8 cellular contexts compared by ENCODE assay signal in the genomic region with DNA sequence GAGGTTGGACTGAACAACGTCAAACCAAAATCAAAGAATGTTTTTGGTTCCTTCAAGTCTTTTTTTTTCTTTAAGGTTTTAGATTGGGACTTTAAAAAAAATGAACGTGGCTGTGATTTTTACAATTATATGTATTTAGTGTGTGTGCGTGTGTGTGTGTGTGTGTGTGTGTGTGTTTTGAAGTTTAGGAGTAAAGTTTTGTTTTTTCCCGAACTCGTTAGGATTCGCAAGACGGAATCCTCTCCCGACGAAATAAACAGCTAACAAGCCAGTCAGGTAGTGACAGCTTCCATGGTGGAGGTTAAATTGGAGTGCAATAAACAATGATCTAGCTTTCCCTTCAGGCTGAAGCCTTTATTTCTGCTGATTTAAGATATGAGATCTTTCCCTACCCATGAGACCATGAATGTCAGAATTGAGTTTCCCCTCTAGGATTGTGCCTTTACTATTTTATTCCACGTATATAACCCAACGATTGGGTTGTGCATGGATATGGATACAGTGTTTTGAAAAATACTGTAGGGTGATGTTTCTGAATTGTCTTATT. TPM values are rescaled to one million over a fixed set of nuclear protein-coding genes. Genes with fewer than 3 reads are reported as not detected.
DNase-seq lines count a peak whose midpoint lies in the region; ATAC-seq, FAIRE-seq and TF ChIP-seq lines count a peak whose summit lies in the region.

No MANE protein-coding gene starts in this region.

- peaks cover 44% of the 10 kb centered on the region for H3K4me1 Mint-ChIP-seq in activated naive CD8-positive, alpha-beta T cell (ENCODE audit: low read depth)

- TF ChIP-seq CTCF in A549 (IDR thresholded peaks at IDR 0.05) (no peak), D721Med (IDR thresholded peaks at IDR 0.05; ENCODE audit: insufficient read depth, missing control alignments) (no peak)

- H3K27me3 Mint-ChIP-seq in activated naive CD8-positive, alpha-beta T cell = no peaks in the 10 kb centered on the region

- CTCF ChIA-PET in A549 (lab: Yijun Ruan, JAX) = interaction anchor here (0.9 to 1.2 kb wide), 2 partner anchors 46 to 224 kb away, joined by 3 to 4 read pairs; no protein-coding TSS in a partner anchor

- POLR2A ChIA-PET in A549 (lab: Yijun Ruan, JAX) = interaction anchor here (0.9 kb wide), 2 partner anchors 20 to 230 kb away, joined by 3 read pairs; partner anchors contain the start of gene INIP

- no peak for TF ChIP-seq POLR2A in A549 (IDR thresholded peaks at IDR 0.05; ENCODE audit: low read length)

- DNase-seq in A549 (ENCODE audit: low read depth in 1 of 2, low spot score in 1 of 2) (peak in 1 of 2 experiments; percentile 12), HAP-1 (ENCODE audit: low spot score in 2 of 2) (peak in 1 of 2 experiments; percentile 24), inferior parietal cortex (ENCODE audit: extremely low spot score) (peak; percentile 58), ureter (ENCODE audit: low spot score) (no peak), D721Med (ENCODE audit: insufficient read length, low spot score) (no peak)
- no peak for DNase-seq in activated CD8-positive, alpha-beta memory T cell treated with anti-CD3 and anti-CD28 coated beads, Interleukin-2, amount 50 U/mL, for 4 hours

- in situ Hi-C loops in HAP-1 (cut with MboI; ENCODE audit: low sequenced_read_pairs) = no loop called here

- FAIRE-seq in A549 (lab: Jason Lieb, UNC) = no peak
- FAIRE-seq in D721Med (lab: Jason Lieb, UNC) = no peak

- peak overlapping the region; percentile 71 for H3K4me2 ChIP-seq in A549

- H3K4me3 Mint-ChIP-seq in activated naive CD8-positive, alpha-beta T cell = peak overlapping the region; percentile 96

- TF ChIP-seq EP300 in A549 (IDR thresholded peaks at IDR 0.05) = no peak

- peak overlapping the region; percentile 97 for H3K4me3 ChIP-seq in A549
- peak overlapping the region; percentile 82 for H3K4me3 ChIP-seq in HAP-1
- peak overlapping the region; percentile 74 to 85 for H3K4me3 ChIP-seq in stomach smooth muscle (ENCODE audit: low read length in 2 of 2)

- H3K27ac ChIP-seq in A549 (peak overlapping the region; percentile 87 to 89; a peak in 4 of 6 replicates), stomach smooth muscle (ENCODE audit: low read length) (no peak overlapping the region)

- H3K36me3 Mint-ChIP-seq in activated naive CD8-positive, alpha-beta T cell = peaks cover 2% of the 10 kb centered on the region

- H3K36me3 ChIP-seq in HAP-1 (replicated peaks) (peaks cover 8% of the 10 kb centered on the region; the same call in 1 of the 2 replicates), stomach smooth muscle (ENCODE audit: control insufficient read depth in 2 of 2, insufficient read depth in 2 of 2, low read length in 2 of 2) (no peaks in the 10 kb centered on the region)

- H3K27me3 ChIP-seq in HAP-1 (ENCODE audit: low read depth) (no peaks in the 10 kb centered on the region), stomach smooth muscle (ENCODE audit: control insufficient read depth in 1 of 2, insufficient read depth in 2 of 2, low read length in 2 of 2) (no peaks in the 10 kb centered on the region)

- H3K9me3 Mint-ChIP-seq in activated naive CD8-positive, alpha-beta T cell (ENCODE audit: low read depth) = no peaks in the 10 kb centered on the region

- H3K4me1 ChIP-seq in A549 (peaks cover 18% of the 10 kb centered on the region), HAP-1 (peaks cover 35% of the 10 kb centered on the region), stomach smooth muscle (ENCODE audit: control insufficient read depth, insufficient read depth, low read length) (peaks cover 9% of the 10 kb centered on the region)

- TF ChIP-seq RAD21 in A549 (conservative IDR thresholded peaks at IDR 0.05 in 1 of 2, IDR thresholded peaks at IDR 0.05 in 1 of 2) = no peak

- H3K9ac ChIP-seq in stomach smooth muscle (ENCODE audit: low read length in 2 of 2) = peak overlapping the region; percentile 17 to 66

- ATAC-seq in A549 = no peak

- peak overlapping the region; percentile 90 for H3K27ac Mint-ChIP-seq in activated naive CD8-positive, alpha-beta T cell

- H3K9me3 ChIP-seq in A549 = peaks cover 2% of the 10 kb centered on the region; the same call in 1 of the 3 replicates
- H3K9me3 ChIP-seq in HAP-1 = no peaks in the 10 kb centered on the region
- H3K9me3 ChIP-seq in stomach smooth muscle (ENCODE audit: control insufficient read depth in 2 of 2, low read length in 2 of 2) = no peaks in the 10 kb centered on the region

- whole genome bisulfite sequencing in A549 (ENCODE audit: missing lambda C conversion rate) = 10% methylated on average over 11 of the region's 11 CpGs

TF ChIP-seq in A549, 52 proteins besides CTCF, POLR2A, EP300 and RAD21:
- TF ChIP-seq RCOR1 (IDR thresholded peaks at IDR 0.05; ENCODE audit: low read depth, low read length) (no peak), CEBPB (IDR thresholded peaks at IDR 0.05) (no peak), MAX (IDR thresholded peaks at IDR 0.05) (no peak), EHMT2 (IDR thresholded peaks at IDR 0.05; ENCODE audit: low read depth) (no peak), NFE2L2 (conservative IDR thresholded peaks at IDR 0.05; ENCODE audit: low read length) (no peak), POLR2AphosphoS2 (conservative IDR thresholded peaks at IDR 0.05; ENCODE audit: low read length) (no peak), HOXB13 (CRISPR knock-in tag; IDR thresholded peaks at IDR 0.05; ENCODE audit: low read depth) (no peak), PHF8 (IDR thresholded peaks at IDR 0.05; ENCODE audit: borderline replicate concordance, low read depth) (no peak), TFCP2L1 (CRISPR knock-in tag; IDR thresholded peaks at IDR 0.05) (no peak), KDM1A (IDR thresholded peaks at IDR 0.05; ENCODE audit: low read depth) (no peak), HMGXB4 (CRISPR knock-in tag; IDR thresholded peaks at IDR 0.05; ENCODE audit: borderline replicate concordance) (no peak)
- TF ChIP-seq, protein P1, sequence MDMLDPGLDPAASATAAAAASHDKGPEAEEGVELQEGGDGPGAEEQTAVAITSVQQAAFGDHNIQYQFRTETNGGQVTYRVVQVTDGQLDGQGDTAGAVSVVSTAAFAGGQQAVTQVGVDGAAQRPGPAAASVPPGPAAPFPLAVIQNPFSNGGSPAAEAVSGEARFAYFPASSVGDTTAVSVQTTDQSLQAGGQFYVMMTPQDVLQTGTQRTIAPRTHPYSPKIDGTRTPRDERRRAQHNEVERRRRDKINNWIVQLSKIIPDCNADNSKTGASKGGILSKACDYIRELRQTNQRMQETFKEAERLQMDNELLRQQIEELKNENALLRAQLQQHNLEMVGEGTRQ (IDR thresholded peaks at IDR 0.05) = no peak

RNA-seq across cellular contexts. Expression of gene KIAA1958, which starts 1.2 kb away (rescaled TPM):
- polyA plus RNA-seq in A549 (2011; rRNA removed) (3.7 and 6.7 TPM in 2 replicates), A549 (2017; fragmentation: RNase III; extraction: RNeasy Plus Mini Kit Qiagen cat#74134 plus additional on column Dnase treatment) (2.0 to 2.2 TPM (median 2.1 TPM) in 3 replicates)
- 2.0 and 2.6 TPM in 2 replicates for polyA plus RNA-seq in A549 (2012; cell fraction: cytosol; rRNA removed)
- 2.2 TPM in 2 replicates for polyA plus RNA-seq in A549 (2012; cell fraction: nucleus; rRNA removed)
- 50.1 and 57.8 TPM in 2 replicates for polyA minus RNA-seq in A549 (2011; rRNA and poly(A)+ RNA removed)
- 12.2 TPM for total RNA-seq in ureter
